1 cellular context compared by ENCODE assay signal in genomic region chr19:556611-557382, GRCh38.
A peak's percentile ranks its signal among the peaks of the same experiment; 100 is the strongest.
TF ChIP-seq lines count a peak whose summit lies in the region.

No MANE protein-coding gene starts in this region.

TF ChIP-seq in HepG2, 621 proteins besides CTCF, POLR2A, EP300 and RAD21 (continues in another document):
- TF ChIP-seq PBX3 (CRISPR knock-in tag; IDR thresholded peaks at IDR 0.05; ENCODE audit: borderline replicate concordance) (no peak), ZEB1 (IDR thresholded peaks at IDR 0.05; ENCODE audit: insufficient replicate concordance, low read depth) (no peak), ZNF547 (CRISPR knock-in tag; IDR thresholded peaks at IDR 0.05) (no peak; the same call in 1 of the 2 replicates), RFX1 (IDR thresholded peaks at IDR 0.05) (no peak), DPF2 (CRISPR knock-in tag; IDR thresholded peaks at IDR 0.05; ENCODE audit: borderline replicate concordance, low read depth) (no peak), RBM22 (optimal IDR thresholded peaks at IDR 0.05; ENCODE audit: low read length) (no peak), SPEN (CRISPR knock-in tag; IDR thresholded peaks at IDR 0.05; ENCODE audit: low read depth) (0 out of 2 replicates have a peak, but pooled peaks have one; percentile 3), MIXL1 (CRISPR knock-in tag; IDR thresholded peaks at IDR 0.05) (no peak), ZFAT (CRISPR knock-in tag; conservative IDR thresholded peaks at IDR 0.05) (no peak), ZNF431 (CRISPR knock-in tag; IDR thresholded peaks at IDR 0.05; ENCODE audit: borderline replicate concordance, low read depth) (no peak), HOMEZ (CRISPR knock-in tag; IDR thresholded peaks at IDR 0.05; ENCODE audit: low read depth) (no peak), AGO2 (optimal IDR thresholded peaks at IDR 0.05; ENCODE audit: low read depth, low read length) (no peak), ZBTB7A (CRISPR knock-in tag; IDR thresholded peaks at IDR 0.05) (no peak), ZNF276 (CRISPR knock-in tag; IDR thresholded peaks at IDR 0.05; ENCODE audit: low read depth) (no peak), ZSCAN25 (CRISPR knock-in tag; IDR thresholded peaks at IDR 0.05) (0 out of 2 replicates have a peak, but pooled peaks have one; percentile 10), NFRKB (IDR thresholded peaks at IDR 0.05) (no peak), ZNF619 (CRISPR knock-in tag; IDR thresholded peaks at IDR 0.05) (no peak), FOXC1 (CRISPR knock-in tag; IDR thresholded peaks at IDR 0.05; ENCODE audit: borderline replicate concordance) (no peak; the same call in 1 of the 2 replicates), AKNA (CRISPR knock-in tag; IDR thresholded peaks at IDR 0.05; ENCODE audit: borderline replicate concordance) (no peak), AGO1 (IDR thresholded peaks at IDR 0.05; ENCODE audit: low read depth, low read length, poor library complexity, severe bottlenecking) (no peak), CAMTA2 (CRISPR knock-in tag; IDR thresholded peaks at IDR 0.05; ENCODE audit: borderline replicate concordance) (no peak), MEIS2 (CRISPR knock-in tag; IDR thresholded peaks at IDR 0.05) (peak; percentile 47; the same call in 1 of the 2 replicates), ATF6 (CRISPR knock-in tag; conservative IDR thresholded peaks at IDR 0.05) (no peak), CSRNP2 (CRISPR knock-in tag; conservative IDR thresholded peaks at IDR 0.05; ENCODE audit: low read depth) (no peak), SIX4 (CRISPR knock-in tag; IDR thresholded peaks at IDR 0.05) (no peak), ARID5B (CRISPR knock-in tag; IDR thresholded peaks at IDR 0.05) (0 out of 2 replicates have a peak, but pooled peaks have one; percentile 16), ELK4 (CRISPR knock-in tag; IDR thresholded peaks at IDR 0.05; ENCODE audit: borderline replicate concordance) (no peak), ZFP91 (CRISPR knock-in tag; IDR thresholded peaks at IDR 0.05; ENCODE audit: borderline replicate concordance) (0 out of 2 replicates have a peak, but pooled peaks have one; percentile 23), ZNF512 (CRISPR knock-in tag; IDR thresholded peaks at IDR 0.05) (no peak), IKZF4 (CRISPR knock-in tag; IDR thresholded peaks at IDR 0.05; ENCODE audit: borderline replicate concordance, low read depth, not compliant biosample characterization) (no peak), ETV6 (CRISPR knock-in tag; conservative IDR thresholded peaks at IDR 0.05) (no peak), ZNF496 (CRISPR knock-in tag; IDR thresholded peaks at IDR 0.05; ENCODE audit: insufficient replicate concordance) (no peak), ZNF205 (CRISPR knock-in tag; IDR thresholded peaks at IDR 0.05) (no peak), ZNF235 (CRISPR knock-in tag; IDR thresholded peaks at IDR 0.05; ENCODE audit: borderline replicate concordance) (no peak), ZNF7 (CRISPR knock-in tag; IDR thresholded peaks at IDR 0.05) (no peak)
